1 cellular context compared by ENCODE assay signal in the genomic region with DNA sequence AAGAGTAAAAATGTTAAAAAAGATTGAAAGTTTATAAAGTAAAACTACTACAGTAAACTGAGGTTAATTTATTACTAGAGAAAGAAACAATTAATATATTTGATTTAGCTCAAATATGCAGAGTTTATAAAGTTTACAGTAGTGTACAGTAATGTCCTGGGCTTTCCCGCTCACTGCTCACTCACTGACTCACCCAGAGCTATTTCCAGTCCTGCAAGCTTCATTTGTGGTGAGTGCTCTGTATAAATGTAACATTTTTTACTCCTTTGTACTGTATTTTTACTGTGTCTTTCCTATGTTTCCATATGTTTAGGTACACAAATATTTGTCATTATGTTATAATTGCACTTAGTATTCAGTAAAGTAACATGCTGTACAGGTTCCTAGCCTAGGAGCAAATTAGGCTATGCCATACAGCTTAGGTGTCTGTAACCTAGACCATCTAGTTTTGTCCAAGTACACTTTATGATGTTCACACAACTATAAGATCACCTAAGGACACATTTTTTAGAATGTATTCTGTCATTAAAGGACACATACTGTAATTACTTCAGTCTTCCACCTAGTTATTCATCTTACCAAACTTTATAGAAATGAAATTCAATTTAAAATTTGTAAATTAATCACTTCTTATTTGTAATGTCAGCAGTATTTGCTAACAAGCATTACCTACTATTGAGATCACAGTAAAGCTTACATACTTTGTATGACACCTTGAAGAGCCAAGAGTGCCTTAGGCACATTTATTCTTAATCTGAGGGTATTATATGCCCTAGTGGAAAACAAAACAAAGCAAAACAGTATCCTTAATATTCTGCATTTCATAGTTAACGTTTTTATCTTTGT.
TF ChIP-seq lines count a peak whose summit lies in the region.

No MANE protein-coding gene starts in this region.

TF ChIP-seq in IMR-90, 13 proteins besides CTCF, POLR2A, EP300 and RAD21:
- TF ChIP-seq NFE2L2 (IDR thresholded peaks at IDR 0.05; ENCODE audit: low read depth, low read length) (no peak), MAZ (IDR thresholded peaks at IDR 0.05; ENCODE audit: borderline replicate concordance, low read depth, low read length) (no peak), CHD1 (IDR thresholded peaks at IDR 0.05; ENCODE audit: low read depth, low read length) (no peak), RCOR1 (IDR thresholded peaks at IDR 0.05; ENCODE audit: insufficient replicate concordance, low read length) (no peak), FOS (IDR thresholded peaks at IDR 0.05; ENCODE audit: low read depth, low read length) (peak; percentile 28; the same call in 1 of the 2 replicates), SMC3 (IDR thresholded peaks at IDR 0.05; ENCODE audit: low read depth, low read length) (no peak), BHLHE40 (IDR thresholded peaks at IDR 0.05; ENCODE audit: low read depth, low read length) (no peak), MAFK (IDR thresholded peaks at IDR 0.05; ENCODE audit: low read depth, low read length) (peak; percentile 87), CEBPB (IDR thresholded peaks at IDR 0.05; ENCODE audit: low read depth, low read length) (no peak), RFX5 (IDR thresholded peaks at IDR 0.05; ENCODE audit: low read depth, low read length) (no peak)
